7 cellular contexts compared by ENCODE assay signal in genomic region chrX:68750316-68750715, GRCh38.
"Had no signal": no experiment of that assay in that cellular context is flagged by ENCODE, and none has a peak within 500 bp of the region (broad histone marks: within the 10 kb centered on the region; RNA-seq: fewer than 3 reads in every experiment).

No MANE protein-coding gene starts in this region.

- H3K4me3 Mint-ChIP-seq: HFFc6 had no signal

- H3K9me3 Mint-ChIP-seq: HFFc6 had no signal

- ATAC-seq: HCT116, K562 had no signal

- DNase-seq: GM23248, GOT3, H7, HFFc6, IMR-90 had no signal

- H3K27ac Mint-ChIP-seq: HFFc6 had no signal
